Comparison of ENCODE assay signal across 8 cellular contexts in genomic region chr1:9654518-9655126, GRCh38. TPM values are rescaled to one million over a fixed set of nuclear protein-coding genes. Genes with fewer than 3 reads are reported as not detected.
DNase-seq lines count a peak whose midpoint lies in the region; ATAC-seq and TF ChIP-seq lines count a peak whose summit lies in the region.
"Not testable (repeated sequence)": the region's sequence is repeated elsewhere in the genome, so short reads cannot be mapped to it uniquely, and the experiment has no call there.

No MANE protein-coding gene starts in this region.

- peak; percentile 20 for ATAC-seq in left lung

- not testable (repeated sequence) for H3K9me3 ChIP-seq in CD8-positive, alpha-beta memory T cell (ENCODE audit: low read length); Peyer's patch; left lung

- peaks cover 0 to 26% (median 0%) of the 10 kb centered on the region in 3 donors for H3K36me3 Mint-ChIP-seq in CD8-positive, alpha-beta memory T cell
- H3K36me3 Mint-ChIP-seq in activated CD4-positive, alpha-beta memory T cell treated with anti-CD3 and anti-CD28 coated beads for 36 hours: peaks cover 25% of the 10 kb centered on the region
- H3K36me3 Mint-ChIP-seq in activated naive CD4-positive, alpha-beta T cell treated with anti-CD3 and anti-CD28 coated beads, Interleukin-2, amount 50 U/mL, for 24 hours: not testable (repeated sequence)

- not testable (repeated sequence) for TF ChIP-seq CTCF in Peyer's patch (IDR thresholded peaks at IDR 0.05); left lung (IDR thresholded peaks at IDR 0.05)

- H3K4me1 Mint-ChIP-seq in CD8-positive, alpha-beta memory T cell: peaks cover 70 to 83% (median 82%) of the 10 kb centered on the region in 3 donors
- peaks cover 65% of the 10 kb centered on the region for H3K4me1 Mint-ChIP-seq in activated CD4-positive, alpha-beta memory T cell treated with anti-CD3 and anti-CD28 coated beads for 36 hours (ENCODE audit: low read depth)
- peaks cover 79% of the 10 kb centered on the region for H3K4me1 Mint-ChIP-seq in activated naive CD4-positive, alpha-beta T cell treated with anti-CD3 and anti-CD28 coated beads, Interleukin-2, amount 50 U/mL, for 24 hours

- not testable (repeated sequence) for H3K27ac ChIP-seq in CD8-positive, alpha-beta memory T cell (ENCODE audit: low read depth, low read length)
- H3K27ac ChIP-seq in Peyer's patch (peak overlapping the region; percentile 48 to 97 (median 82)), left lung (peak overlapping the region; percentile 48 to 96), substantia nigra (ENCODE audit: low read depth, low read length, poor library complexity, severe bottlenecking) (peak overlapping the region; percentile 4)

- H3K27me3 Mint-ChIP-seq in CD8-positive, alpha-beta memory T cell; activated CD4-positive, alpha-beta memory T cell treated with anti-CD3 and anti-CD28 coated beads for 36 hours; activated naive CD4-positive, alpha-beta T cell treated with anti-CD3 and anti-CD28 coated beads, Interleukin-2, amount 50 U/mL, for 24 hours: not testable (repeated sequence)

- not testable (repeated sequence) for H3K27me3 ChIP-seq in CD8-positive, alpha-beta memory T cell (ENCODE audit: insufficient read depth, low read length, poor library complexity, severe bottlenecking)
- H3K27me3 ChIP-seq in Peyer's patch (peaks cover 0 to 12% of the 10 kb centered on the region in 2 donors), left lung (peaks cover 8 to 48% of the 10 kb centered on the region in 2 donors)

- intact Hi-C loops in activated CD4-positive, alpha-beta memory T cell treated with anti-CD3 and anti-CD28 coated beads for 36 hours (cut with micrococcal nuclease): loop anchor here (1.0 to 2.0 kb wide), 5 partner anchors 16 to 74 kb away; no protein-coding TSS in a partner anchor
- intact Hi-C loops in left lung (cut with DNase I): not testable (repeated sequence)

- in situ Hi-C loops in KBM-7 (cut with MboI; ENCODE audit: low pct_unique_long_range_greater_than_20kb, low sequenced_read_pairs): not testable (repeated sequence)

- peak overlapping the region; percentile 91 for H3K4me3 ChIP-seq in CD8-positive, alpha-beta memory T cell (ENCODE audit: low read length)
- H3K4me3 ChIP-seq in Peyer's patch (peak overlapping the region; percentile 18 to 96 (median 61)), left lung (peak overlapping the region in 1 of 2 donors; percentile 70)

- H3K9me3 Mint-ChIP-seq in CD8-positive, alpha-beta memory T cell; activated CD4-positive, alpha-beta memory T cell treated with anti-CD3 and anti-CD28 coated beads for 36 hours; activated naive CD4-positive, alpha-beta T cell treated with anti-CD3 and anti-CD28 coated beads, Interleukin-2, amount 50 U/mL, for 24 hours: not testable (repeated sequence)

- CTCF ChIA-PET in CD8-positive, alpha-beta memory T cell (lab: Charles Lee): interaction anchor here (0.6 to 7.8 kb wide), 18 partner anchors 10 to 214 kb away, joined by 3 to 136 read pairs (median 6); no protein-coding TSS in a partner anchor
- CTCF ChIA-PET in activated CD4-positive, alpha-beta memory T cell treated with anti-CD3 and anti-CD28 coated beads for 36 hours (lab: Charles Lee): interaction anchor here (1.2 to 9.0 kb wide), 6 partner anchors 11 to 65 kb away, joined by 3 to 113 read pairs (median 11); no protein-coding TSS in a partner anchor

- H3K4me1 ChIP-seq in CD8-positive, alpha-beta memory T cell (ENCODE audit: insufficient read depth, low read length): peaks cover 75% of the 10 kb centered on the region
- H3K4me1 ChIP-seq in Peyer's patch (peaks cover 0 to 20% (median 13%) of the 10 kb centered on the region in 4 donors), left lung (peaks cover 11 to 88% of the 10 kb centered on the region in 2 donors)

- H3K27ac Mint-ChIP-seq in CD8-positive, alpha-beta memory T cell: peak overlapping the region; percentile 93 to 99 (median 96)
- H3K27ac Mint-ChIP-seq in activated CD4-positive, alpha-beta memory T cell treated with anti-CD3 and anti-CD28 coated beads for 36 hours: peak overlapping the region; percentile 100
- H3K27ac Mint-ChIP-seq in activated naive CD4-positive, alpha-beta T cell treated with anti-CD3 and anti-CD28 coated beads, Interleukin-2, amount 50 U/mL, for 24 hours: peak overlapping the region; percentile 99

- not testable (repeated sequence) for H3K36me3 ChIP-seq in CD8-positive, alpha-beta memory T cell (ENCODE audit: insufficient read depth, low read length); Peyer's patch; left lung

- not testable (repeated sequence) for TF ChIP-seq POLR2A in Peyer's patch (IDR thresholded peaks at IDR 0.05)

- not testable (repeated sequence) for DNase-seq in CD8-positive, alpha-beta memory T cell
- DNase-seq in KBM-7 (peak; percentile 80), Peyer's patch (peak in 2 of 3 donors; percentile 58), left lung (peak in 1 of 2 donors; percentile 81), pons (ENCODE audit: low spot score) (peak; percentile 52), substantia nigra (lab: John Stamatoyannopoulos, UW) (peak in 5 of 49 donors; percentile 11 to 43 (median 17))
- peak; percentile 70 for DNase-seq in activated CD4-positive, alpha-beta memory T cell treated with anti-CD3 and anti-CD28 coated beads for 36 hours

- POLR2A ChIA-PET in CD8-positive, alpha-beta memory T cell (lab: Charles Lee): interaction anchor here (0.6 to 7.2 kb wide), 10 partner anchors 9 to 256 kb away, joined by 3 to 161 read pairs (median 9); no protein-coding TSS in a partner anchor
- POLR2A ChIA-PET in activated CD4-positive, alpha-beta memory T cell treated with anti-CD3 and anti-CD28 coated beads for 36 hours (lab: Charles Lee): interaction anchor here (0.7 to 7.1 kb wide), 8 partner anchors 12 to 145 kb away, joined by 3 to 114 read pairs (median 12); no protein-coding TSS in a partner anchor

- H3K4me3 Mint-ChIP-seq in CD8-positive, alpha-beta memory T cell: peak overlapping the region; percentile 94 to 100 (median 100)
- H3K4me3 Mint-ChIP-seq in activated CD4-positive, alpha-beta memory T cell treated with anti-CD3 and anti-CD28 coated beads for 36 hours: peak overlapping the region; percentile 92
- H3K4me3 Mint-ChIP-seq in activated naive CD4-positive, alpha-beta T cell treated with anti-CD3 and anti-CD28 coated beads, Interleukin-2, amount 50 U/mL, for 24 hours: peak overlapping the region; percentile 89

RNA-seq across cellular contexts. Expression of gene PIK3CD, which starts 3.1 kb away (rescaled TPM):
- 100 to 1,000 TPM; 157 to 165 TPM for total RNA-seq in CD8-positive, alpha-beta memory T cell
- 109 TPM for polyA plus RNA-seq in CD8-positive, alpha-beta memory T cell
- total RNA-seq in Peyer's patch: 10 to 100 TPM in 2 of 4 donors, 1 to 10 TPM in 2; 2.8 to 34.7 (median 7.6) TPM
- total RNA-seq in activated CD4-positive, alpha-beta memory T cell treated with anti-CD3 and anti-CD28 coated beads for 36 hours: 100 to 1,000 TPM; 129 to 138 TPM
- total RNA-seq in left lung: 10 to 100 TPM; 12.9 to 44.2 TPM
